25 cellular contexts compared by ENCODE assay signal in genomic region chr4:144710526-144710912, GRCh38.
DNase-seq lines count a peak whose midpoint lies in the region; ATAC-seq, FAIRE-seq and TF ChIP-seq lines count a peak whose summit lies in the region.
"Had no signal": no experiment of that assay in that cellular context is flagged by ENCODE, and none has a peak within 500 bp of the region (broad histone marks: within the 10 kb centered on the region; RNA-seq: fewer than 3 reads in every experiment).

No MANE protein-coding gene starts in this region.

- H3K27ac ChIP-seq in mammary epithelial cell (ENCODE audit: insufficient read depth, low read depth, low read length): peak overlapping the region; percentile 77
- peak overlapping the region; percentile 12 for H3K27ac ChIP-seq in keratinocyte (ENCODE audit: control insufficient read depth, insufficient read depth, low read length)
- H3K27ac ChIP-seq in RWPE1: no peak overlapping the region
- H3K27ac ChIP-seq: ascending aorta; BLaER1 treated with 17β-estradiol and CSF1 and Interleukin-3, amounts not matched to agents 10 nM and 100 nM; hepatocyte; pancreas; thyroid gland; WERI-Rb-1 had no signal

- H3K27me3 ChIP-seq in mammary epithelial cell (ENCODE audit: insufficient read depth, low read length): no peaks in the 10 kb centered on the region
- no peaks in the 10 kb centered on the region for H3K27me3 ChIP-seq in keratinocyte (ENCODE audit: control insufficient read depth, extremely low read depth, insufficient read depth, low read length)
- H3K27me3 ChIP-seq: ascending aorta; BLaER1 treated with 17β-estradiol and CSF1 and Interleukin-3, amounts not matched to agents 10 nM and 100 nM; hepatocyte; pancreas; thyroid gland had no signal

- TF ChIP-seq CTCF in mammary epithelial cell (conservative IDR thresholded peaks at IDR 0.05 in 1 of 2, IDR thresholded peaks at IDR 0.05 in 1 of 2; ENCODE audit: extremely low read depth in 1 of 2, insufficient read depth in 1 of 2, low read depth in 1 of 2, low read length in 2 of 2) (no peak), keratinocyte (optimal IDR thresholded peaks at IDR 0.05 in 1 of 3, IDR thresholded peaks at IDR 0.05 in 1 of 3, conservative IDR thresholded peaks at IDR 0.05 in 1 of 3; ENCODE audit: extremely low read depth in 1 of 3, insufficient read depth in 2 of 3, low read length in 3 of 3) (no peak), RWPE1 (conservative IDR thresholded peaks at IDR 0.05; ENCODE audit: low read depth) (no peak)

- H3K4me1 ChIP-seq in mammary epithelial cell (ENCODE audit: insufficient read depth, low read length) (peaks cover 27% of the 10 kb centered on the region), keratinocyte (ENCODE audit: control insufficient read depth, extremely low read depth, insufficient read depth, low read length) (peaks cover 18% of the 10 kb centered on the region)
- H3K4me1 ChIP-seq: ascending aorta, thyroid gland had no signal

- H3K4me3 ChIP-seq in mammary epithelial cell (replicated peaks in 1 of 3; ENCODE audit: insufficient read depth in 1 of 3, low read depth in 2 of 3, low read length in 3 of 3): no peak overlapping the region
- H3K4me3 ChIP-seq in keratinocyte (ENCODE audit: control insufficient read depth in 2 of 3, extremely low read depth in 1 of 3, insufficient read depth in 2 of 3, low read depth in 1 of 3, low read length in 3 of 3): no peak overlapping the region
- H3K4me3 ChIP-seq: ascending aorta; BLaER1 treated with 17β-estradiol and CSF1 and Interleukin-3, amounts not matched to agents 10 nM and 100 nM; hepatocyte; mucosa of descending colon; pancreas; thyroid gland had no signal

- no peaks in the 10 kb centered on the region for H3K36me3 ChIP-seq in mammary epithelial cell (ENCODE audit: insufficient read depth, low read length)
- H3K36me3 ChIP-seq in keratinocyte (ENCODE audit: control insufficient read depth in 2 of 2, extremely low read depth in 1 of 2, insufficient read depth in 2 of 2, low read length in 2 of 2): no peaks in the 10 kb centered on the region
- H3K36me3 ChIP-seq: ascending aorta; BLaER1 treated with 17β-estradiol and CSF1 and Interleukin-3, amounts not matched to agents 10 nM and 100 nM; pancreas; thyroid gland; WERI-Rb-1 had no signal

- peak overlapping the region; percentile 48 for H3K4me2 ChIP-seq in mammary epithelial cell (ENCODE audit: insufficient read depth, low read depth, low read length)
- H3K4me2 ChIP-seq in keratinocyte (ENCODE audit: control insufficient read depth, extremely low read depth, insufficient read depth, low read depth, low read length): no peak overlapping the region
- H3K4me2 ChIP-seq: BLaER1 treated with 17β-estradiol and CSF1 and Interleukin-3, amounts not matched to agents 10 nM and 100 nM; hepatocyte had no signal

- ATAC-seq in HG03520 (IDR thresholded peaks at IDR 0.05; ENCODE audit: unreplicated experiment): no peak
- ATAC-seq: activated T-helper 17 cell treated with anti-CD3 and anti-CD28 coated beads, Interleukin-2, amount 50 U/mL, for 72 hours; stimulated activated naive CD8-positive, alpha-beta T cell treated with anti-CD3 and anti-CD28 coated beads, Interleukin-15, Interleukin-2, amounts not matched to agents 100 U/mL and 50 U/mL, for 24 hours had no signal

- CTCF ChIA-PET in mammary epithelial cell (lab: Charles Lee; ENCODE audit: low non-redundant PET) (no interaction called here), RWPE1 (lab: Yijun Ruan, JAX) (no interaction called here)

- intact Hi-C loops in mammary epithelial cell (cut with micrococcal nuclease): no loop called here

- no peak overlapping the region for H3K9ac ChIP-seq in mammary epithelial cell (ENCODE audit: insufficient read depth, low read length)
- H3K9ac ChIP-seq in keratinocyte (ENCODE audit: control insufficient read depth, extremely low read depth, insufficient read depth, low read length): no peak overlapping the region
- H3K9ac ChIP-seq: BLaER1 treated with 17β-estradiol and CSF1 and Interleukin-3, amounts not matched to agents 10 nM and 100 nM; SK-N-SH had no signal

- no TSS peak for BruUV-seq in mammary epithelial cell (replicated peaks; lab: Mats Ljungman, UMichigan)

- DNase-seq in COR-L47 (lab: John Stamatoyannopoulos, UW): peak; percentile 51
- DNase-seq in LHCN-M2 (ENCODE audit: low read depth): peak; percentile 63
- no peak for DNase-seq in mammary epithelial cell
- DNase-seq in keratinocyte (ENCODE audit: low read depth, low spot score): no peak
- no peak for DNase-seq in activated CD8-positive, alpha-beta memory T cell treated with anti-CD3 and anti-CD28 coated beads, Interleukin-2, amount 50 U/mL, for 48 hours
- no peak for DNase-seq in activated CD4-positive, alpha-beta T cell treated with anti-CD3 and anti-CD28 coated beads for 1 hour
- DNase-seq in RWPE1 (ENCODE audit: low spot score): no peak
- DNase-seq: activated CD4-positive, alpha-beta T cell treated with anti-CD3 and anti-CD28 coated beads, Interleukin-2, amount 50 U/mL, for 1 hour; effector CD4-positive, alpha-beta T cell; KBM-7; MV-4-11; NCI-H1694; nephron progenitor cell; pancreas; right cardiac atrium; SK-N-SH; stimulated activated naive CD8-positive, alpha-beta T cell treated with anti-CD3 and anti-CD28 coated beads, Interleukin-15, Interleukin-2, amounts not matched to agents 100 U/mL and 50 U/mL, for 24 hours; thyroid gland; WERI-Rb-1 had no signal

- H3K79me2 ChIP-seq in mammary epithelial cell (ENCODE audit: insufficient read depth, low read length) (no peaks in the 10 kb centered on the region), keratinocyte (ENCODE audit: control insufficient read depth, insufficient read depth, low read length) (no peaks in the 10 kb centered on the region)
- H3K79me2 ChIP-seq: hepatocyte had no signal

- no peak overlapping the region for H2AFZ ChIP-seq in mammary epithelial cell (ENCODE audit: low read depth, low read length)
- H2AFZ ChIP-seq in keratinocyte (ENCODE audit: control insufficient read depth, low read length): no peak overlapping the region
- H2AFZ ChIP-seq: hepatocyte had no signal

- dilution Hi-C loops in mammary epithelial cell (cut with HindIII; ENCODE audit: low sequenced_read_pairs) (no loop called here), keratinocyte (cut with MboI; ENCODE audit: extremely low pct_ligation_motif_present, low sequenced_read_pairs) (no loop called here)

- H4K20me1 ChIP-seq in mammary epithelial cell (ENCODE audit: insufficient read depth, low read length): no peaks in the 10 kb centered on the region
- no peaks in the 10 kb centered on the region for H4K20me1 ChIP-seq in keratinocyte (ENCODE audit: control insufficient read depth, extremely low read depth, insufficient read depth, low read length)
- H4K20me1 ChIP-seq: BLaER1 treated with 17β-estradiol and CSF1 and Interleukin-3, amounts not matched to agents 10 nM and 100 nM had no signal

- in situ Hi-C loops in mammary epithelial cell (cut with MboI; ENCODE audit: low sequenced_read_pairs in 2 of 2): no loop called here

- no peaks in the 10 kb centered on the region for H3K9me1 ChIP-seq in keratinocyte (ENCODE audit: control insufficient read depth, extremely low read depth, insufficient read depth, low read length)

- POLR2A ChIA-PET in RWPE1 (lab: Yijun Ruan, JAX; ENCODE audit: low non-redundant PET): no interaction called here

- H3K9me3 ChIP-seq in mammary epithelial cell (replicated peaks; ENCODE audit: insufficient read depth, low read length) (no peaks in the 10 kb centered on the region), keratinocyte (ENCODE audit: control insufficient read depth, low read depth, low read length) (no peaks in the 10 kb centered on the region)
- H3K9me3 ChIP-seq: ascending aorta; BLaER1 treated with 17β-estradiol and CSF1 and Interleukin-3, amounts not matched to agents 10 nM and 100 nM; mucosa of descending colon; pancreas; SK-N-SH; thyroid gland had no signal

- no peak for FAIRE-seq in keratinocyte (lab: Jason Lieb, UNC)
- FAIRE-seq: pancreas had no signal

Comparison
In these comparisons a context has a peak if more than half of its experiments do, and no peak if none do; other contexts are left out.
1. DNase-seq: peak in COR-L47 (single experiment) and LHCN-M2 (single experiment); none in mammary epithelial cell (single experiment), keratinocyte (single experiment), activated CD8-positive, alpha-beta memory T cell treated with anti-CD3 and anti-CD28 coated beads, Interleukin-2, amount 50 U/mL, for 48 hours (single experiment), activated CD4-positive, alpha-beta T cell treated with anti-CD3 and anti-CD28 coated beads for 1 hour (single experiment) and RWPE1 (single experiment).